Comparison of ENCODE assay signal across 8 cellular contexts in the genomic region with DNA sequence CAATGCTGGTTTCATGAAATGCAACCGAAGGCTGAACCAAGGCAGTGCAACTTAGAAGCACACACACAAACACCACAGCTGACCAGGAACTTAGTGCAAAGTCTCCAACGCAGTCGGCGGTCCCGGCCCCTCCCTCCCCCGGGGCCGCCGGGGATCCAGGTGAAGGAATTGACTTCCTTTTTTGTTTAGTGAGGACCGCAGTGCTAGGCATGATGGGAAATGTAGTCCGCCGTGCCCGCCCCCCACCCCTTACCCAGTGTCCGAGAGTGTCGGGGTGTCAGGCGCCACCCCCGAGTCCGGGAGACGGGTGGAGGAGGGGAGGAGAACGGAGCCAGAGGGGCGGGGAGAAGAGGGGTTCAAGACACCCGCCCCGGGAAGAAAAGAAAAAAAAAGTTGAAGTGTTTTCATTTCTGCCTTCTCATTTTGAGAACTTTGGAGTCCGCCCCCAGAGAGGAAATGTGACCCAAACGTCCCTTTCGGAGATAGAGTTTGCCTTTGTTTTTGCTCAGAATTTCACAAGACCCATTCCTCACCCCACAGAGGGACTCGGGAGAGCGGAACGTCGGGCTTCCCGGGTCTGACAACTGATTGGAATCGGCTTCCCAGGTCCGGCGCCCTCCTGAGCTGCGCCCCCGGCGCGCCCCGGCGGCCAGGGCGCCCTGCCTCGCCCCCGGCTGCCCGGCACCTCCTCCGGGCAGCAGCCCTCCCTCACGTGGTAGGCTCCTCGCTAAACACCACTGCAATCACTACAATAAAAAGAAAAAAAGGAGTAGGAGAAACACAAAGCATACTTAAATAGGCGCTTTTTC.
DNase-seq lines count a peak whose midpoint lies in the region; ATAC-seq, FAIRE-seq and TF ChIP-seq lines count a peak whose summit lies in the region.

No MANE protein-coding gene starts in this region.

- H3K4me3 ChIP-seq in adipocyte (ENCODE audit: low read length) (peak overlapping the region; percentile 93), neutrophil (ENCODE audit: low read depth in 1 of 2, low read length in 1 of 2) (peak overlapping the region; percentile 66 to 93)

- TF ChIP-seq CTCF in neutrophil (IDR thresholded peaks at IDR 0.05) = peak; percentile 12

- peaks cover 23% of the 10 kb centered on the region for H3K4me1 ChIP-seq in adipocyte (ENCODE audit: control insufficient read depth, insufficient read depth, low read length)
- peaks cover 52 to 53% of the 10 kb centered on the region in 2 experiments for H3K4me1 ChIP-seq in neutrophil (ENCODE audit: control insufficient read depth in 1 of 2, insufficient read depth in 1 of 2, low read depth in 1 of 2, low read length in 1 of 2)

- H3K36me3 ChIP-seq in adipocyte (ENCODE audit: control insufficient read depth, insufficient read depth, low read length, severe bottlenecking) (no peaks in the 10 kb centered on the region), neutrophil (no peaks in the 10 kb centered on the region)

- DNase-seq in DMS79 treated with DMSO at 0.1 percent for 48 hours (lab: John Stamatoyannopoulos, UW) = peak; percentile 82
- DNase-seq in HuH-7 (ENCODE audit: low spot score) = peak; percentile 94
- DNase-seq in SHP77 (lab: John Stamatoyannopoulos, UW) = peak; percentile 55 to 68
- DNase-seq in adipocyte (ENCODE audit: low read depth) = peak; percentile 89
- DNase-seq in head of caudate nucleus = peak; percentile 36 to 88 (median 65)
- peak; percentile 84 for DNase-seq in urothelium cell line (ENCODE audit: low spot score)

- H3K27ac ChIP-seq in neutrophil = peak overlapping the region; percentile 64

- no peak for ATAC-seq in GM18858 (IDR thresholded peaks at IDR 0.05; ENCODE audit: unreplicated experiment)

- intact Hi-C loops in head of caudate nucleus (cut with DNase I) = loop anchor here (2.0 to 10.0 kb wide), 4 partner anchors 149 to 435 kb away; no protein-coding TSS in a partner anchor

- peak; percentile 56 for FAIRE-seq in urothelium cell line (lab: Jason Lieb, UNC)

- H3K27me3 ChIP-seq in adipocyte (replicated peaks; ENCODE audit: control insufficient read depth, insufficient read depth, low read length) (no peaks in the 10 kb centered on the region), neutrophil (peaks cover 71% of the 10 kb centered on the region)

- peak overlapping the region; percentile 99 for H3K9ac ChIP-seq in adipocyte (ENCODE audit: low read length)

- H3K9me3 ChIP-seq in adipocyte (ENCODE audit: control insufficient read depth, low read length) (no peaks in the 10 kb centered on the region), neutrophil (no peaks in the 10 kb centered on the region)
